Comparison of ENCODE assay signal across 10 cellular contexts in genomic region chr13:23320926-23321533, GRCh38.
DNase-seq lines count a peak whose midpoint lies in the region; ATAC-seq and TF ChIP-seq lines count a peak whose summit lies in the region.
"Had no signal": no experiment of that assay in that cellular context is flagged by ENCODE, and none has a peak within 500 bp of the region (broad histone marks: within the 10 kb centered on the region; RNA-seq: fewer than 3 reads in every experiment).

No MANE protein-coding gene starts in this region.

- H3K4me3 ChIP-seq in esophagus squamous epithelium (peak overlapping the region in 2 of 4 donors; percentile 3 to 52), aorta (ENCODE audit: low read length in 2 of 2) (peak overlapping the region in 1 of 2 donors; percentile 50), thyroid gland (replicated peaks in 1 of 3) (no peak overlapping the region)

- peak overlapping the region; percentile 63 for H3K4me3 Mint-ChIP-seq in stimulated activated naive CD8-positive, alpha-beta T cell treated with anti-CD3 and anti-CD28 coated beads, Interleukin-15, Interleukin-2, amounts not matched to agents 100 ng/mL and 50 ng/mL, for 24 hours
- peak overlapping the region in 1 of 2 donors; percentile 46 for H3K4me3 Mint-ChIP-seq in stimulated activated naive CD8-positive, alpha-beta T cell treated with anti-CD3 and anti-CD28 coated beads, Interleukin-15, amount 100 ng/mL, for 72 hours
- H3K4me3 Mint-ChIP-seq: type B pancreatic cell had no signal

- H3K27ac ChIP-seq in esophagus squamous epithelium (peak overlapping the region in 3 of 4 donors; percentile 19 to 35 (median 33)), aorta (ENCODE audit: low read depth in 1 of 2, low read length in 2 of 2) (peak overlapping the region; percentile 32 to 92), thyroid gland (no peak overlapping the region)

- H3K36me3 ChIP-seq in esophagus squamous epithelium (no peaks in the 10 kb centered on the region), aorta (ENCODE audit: control insufficient read depth in 1 of 2, insufficient read depth in 2 of 2, low read length in 1 of 2) (no peaks in the 10 kb centered on the region), thyroid gland (no peaks in the 10 kb centered on the region)

- no peak overlapping the region for H3K27ac Mint-ChIP-seq in stimulated activated naive CD8-positive, alpha-beta T cell treated with anti-CD3 and anti-CD28 coated beads, Interleukin-15, Interleukin-2, amounts not matched to agents 100 ng/mL and 50 ng/mL, for 24 hours
- peak overlapping the region in 1 of 2 donors; percentile 82 for H3K27ac Mint-ChIP-seq in stimulated activated naive CD8-positive, alpha-beta T cell treated with anti-CD3 and anti-CD28 coated beads, Interleukin-15, amount 100 ng/mL, for 72 hours

- no peak for DNase-seq in stimulated activated naive CD8-positive, alpha-beta T cell treated with anti-CD3 and anti-CD28 coated beads, Interleukin-15, amount 100 ng/mL, for 72 hours
- DNase-seq in esophagus squamous epithelium (lab: John Stamatoyannopoulos, UW) (no peak), aorta (no peak), cortex of kidney (lab: John Stamatoyannopoulos, UW) (no peak), NCI-H2171 (lab: John Stamatoyannopoulos, UW) (no peak), thyroid gland (no peak)
- DNase-seq: NCI-H510A treated with DMSO at 0.1 percent for 48 hours had no signal

- peaks cover 6 to 40% (median 9%) of the 10 kb centered on the region in 3 donors for H3K4me1 ChIP-seq in esophagus squamous epithelium
- peaks cover 0 to 7% of the 10 kb centered on the region in 2 donors for H3K4me1 ChIP-seq in aorta (ENCODE audit: control insufficient read depth in 1 of 2, insufficient read depth in 2 of 2, low read length in 2 of 2)
- H3K4me1 ChIP-seq in thyroid gland = no peaks in the 10 kb centered on the region

- no peak for ATAC-seq in stimulated activated naive CD8-positive, alpha-beta T cell treated with anti-CD3 and anti-CD28 coated beads, Interleukin-15, amount 100 ng/mL, for 72 hours
- ATAC-seq in HG03460 (IDR thresholded peaks at IDR 0.05; ENCODE audit: unreplicated experiment) (peak; percentile 12), aorta (ENCODE audit: low FRiP score) (no peak)

- H3K9me3 ChIP-seq in esophagus squamous epithelium (no peaks in the 10 kb centered on the region), aorta (ENCODE audit: control insufficient read depth, low read length) (no peaks in the 10 kb centered on the region), thyroid gland (no peaks in the 10 kb centered on the region)

- no peaks in the 10 kb centered on the region for H3K9me3 Mint-ChIP-seq in stimulated activated naive CD8-positive, alpha-beta T cell treated with anti-CD3 and anti-CD28 coated beads, Interleukin-15, Interleukin-2, amounts not matched to agents 100 ng/mL and 50 ng/mL, for 24 hours
- no peaks in the 10 kb centered on the region for H3K9me3 Mint-ChIP-seq in stimulated activated naive CD8-positive, alpha-beta T cell treated with anti-CD3 and anti-CD28 coated beads, Interleukin-15, amount 100 ng/mL, for 72 hours
- H3K9me3 Mint-ChIP-seq: type B pancreatic cell had no signal

- H3K27me3 Mint-ChIP-seq in stimulated activated naive CD8-positive, alpha-beta T cell treated with anti-CD3 and anti-CD28 coated beads, Interleukin-15, Interleukin-2, amounts not matched to agents 100 ng/mL and 50 ng/mL, for 24 hours = peaks cover 7% of the 10 kb centered on the region
- peaks cover 44% of the 10 kb centered on the region for H3K27me3 Mint-ChIP-seq in stimulated activated naive CD8-positive, alpha-beta T cell treated with anti-CD3 and anti-CD28 coated beads, Interleukin-15, amount 100 ng/mL, for 72 hours
- H3K27me3 Mint-ChIP-seq: type B pancreatic cell had no signal

- TF ChIP-seq POLR2A in esophagus squamous epithelium (IDR thresholded peaks at IDR 0.05) (no peak), thyroid gland (IDR thresholded peaks at IDR 0.05) (no peak)

- no peaks in the 10 kb centered on the region for H3K36me3 Mint-ChIP-seq in stimulated activated naive CD8-positive, alpha-beta T cell treated with anti-CD3 and anti-CD28 coated beads, Interleukin-15, Interleukin-2, amounts not matched to agents 100 ng/mL and 50 ng/mL, for 24 hours (ENCODE audit: low read depth)
- H3K36me3 Mint-ChIP-seq: type B pancreatic cell had no signal

- no peak for TF ChIP-seq CTCF in esophagus squamous epithelium (IDR thresholded peaks at IDR 0.05)
- no peak for TF ChIP-seq CTCF in thyroid gland (IDR thresholded peaks at IDR 0.05)

- 30 to 45% methylated on average over 4 of the region's 4 CpGs for WGBS in esophagus squamous epithelium, 2 donors
- WGBS in aorta, 2 donors = 2 to 4% methylated on average over 4 of the region's 4 CpGs
- 62 to 67% methylated on average over 4 of the region's 4 CpGs for WGBS in thyroid gland, 2 donors

- H3K27me3 ChIP-seq in esophagus squamous epithelium (no peaks in the 10 kb centered on the region), aorta (ENCODE audit: control insufficient read depth in 1 of 2, insufficient read depth in 2 of 2, low read length in 1 of 2) (no peaks in the 10 kb centered on the region), thyroid gland (no peaks in the 10 kb centered on the region)

- intact Hi-C loops in esophagus squamous epithelium (cut with DNase I) = no loop called here
- intact Hi-C loops in aorta (cut with DNase I) = loop anchor here (5.0 to 10.0 kb wide), 2 partner anchors 51 to 104 kb away; no protein-coding TSS in a partner anchor
- intact Hi-C loops in thyroid gland (cut with DNase I) = no loop called here

- peaks cover 33% of the 10 kb centered on the region for H3K4me1 Mint-ChIP-seq in stimulated activated naive CD8-positive, alpha-beta T cell treated with anti-CD3 and anti-CD28 coated beads, Interleukin-15, Interleukin-2, amounts not matched to agents 100 ng/mL and 50 ng/mL, for 24 hours (ENCODE audit: low read depth)
- H3K4me1 Mint-ChIP-seq in stimulated activated naive CD8-positive, alpha-beta T cell treated with anti-CD3 and anti-CD28 coated beads, Interleukin-15, amount 100 ng/mL, for 72 hours = peaks cover 40% of the 10 kb centered on the region

Comparison
In these comparisons a context has a peak if more than half of its experiments do, and no peak if none do; other contexts are left out.
1. H3K27ac ChIP-seq: peak in esophagus squamous epithelium (3 of 4) and aorta (2 of 2); none in thyroid gland (0 of 3).
2. intact Hi-C loops: an anchor here in aorta (5.0 to 10.0 kb wide); none called in esophagus squamous epithelium and thyroid gland.